In genomic region chr4:184648220-184649025, GRCh38 we compare ENCODE assay signal across 8 cellular contexts. TPM values are rescaled to one million over a fixed set of nuclear protein-coding genes. Genes with fewer than 3 reads are reported as not detected.
DNase-seq lines count a peak whose midpoint lies in the region; ATAC-seq and TF ChIP-seq lines count a peak whose summit lies in the region.

No MANE protein-coding gene starts in this region.

- H3K36me3 ChIP-seq in SK-N-SH (replicated peaks in 1 of 2; ENCODE audit: control insufficient read depth in 1 of 2, insufficient read depth in 2 of 2, low read length in 1 of 2) (peaks cover 12 to 15% of the 10 kb centered on the region in 2 experiments), adrenal gland (replicated peaks in 1 of 2) (no peaks in the 10 kb centered on the region)

- H3K9me3 ChIP-seq in SK-N-SH (no peaks in the 10 kb centered on the region), adrenal gland (replicated peaks in 1 of 3) (no peaks in the 10 kb centered on the region)

- peak overlapping the region; percentile 92 for H3K4me2 ChIP-seq in SK-N-SH

- peaks cover 23% of the 10 kb centered on the region; the same call in 1 of the 2 replicates for H4K20me1 ChIP-seq in SK-N-SH (ENCODE audit: insufficient read depth)

- H3K4me3 ChIP-seq in AG10803 (ENCODE audit: low read length): peak overlapping the region; percentile 83
- H3K4me3 ChIP-seq in SK-N-SH (ENCODE audit: low read depth in 2 of 2, low read length in 1 of 2): peak overlapping the region; percentile 72 to 86
- peak overlapping the region; percentile 44 to 96 (median 91) for H3K4me3 ChIP-seq in adrenal gland

- no peaks in the 10 kb centered on the region for H3K9me2 ChIP-seq in SK-N-SH

- H3K79me2 ChIP-seq in SK-N-SH (ENCODE audit: insufficient read depth): peaks cover 64% of the 10 kb centered on the region

- H3K27ac ChIP-seq in SK-N-SH (ENCODE audit: low read depth in 2 of 2, low read length in 1 of 2) (peak overlapping the region; percentile 91 to 94), adrenal gland (peak overlapping the region; percentile 94 to 99 (median 98))

- H3K4me1 ChIP-seq in SK-N-SH (ENCODE audit: control insufficient read depth in 1 of 2, insufficient read depth in 2 of 2, low read depth in 1 of 2, low read length in 1 of 2) (peaks cover 26 to 27% of the 10 kb centered on the region in 2 experiments; a peak in 3 of 4 replicates), adrenal gland (replicated peaks in 1 of 2) (peaks cover 35 to 45% of the 10 kb centered on the region in 2 donors)

- DNase-seq in AG10803 (ENCODE audit: low read depth): peak; percentile 51
- peak; percentile 62 for DNase-seq in SK-N-SH
- DNase-seq in adrenal gland: peak; percentile 59 to 78 (median 75)
- DNase-seq in left cardiac atrium: peak; percentile 75
- peak; percentile 41 to 92 (median 54) for DNase-seq in posterior cingulate gyrus
- DNase-seq in T1000 (lab: John Stamatoyannopoulos, UW): no peak

- WGBS in SK-N-SH (ENCODE audit: low lambda C conversion rate): 2% methylated on average over 45 of the region's 53 CpGs
- 0 to 1% (median 0%) methylated on average over 18 to 53 of the region's 53 CpGs for WGBS in adrenal gland, 4 donors

- intact Hi-C loops in adrenal gland (cut with DNase I): loop anchor here in 1 of 2 donors (5.0 kb wide), 1 partner anchor 84 kb away; the partner anchor contains the start of gene CENPU
- intact Hi-C loops in left cardiac atrium (cut with DNase I): loop anchor here (5.0 to 10.0 kb wide), 3 partner anchors 111 to 384 kb away; partner anchors contain the start of gene IRF2 (in 1 of the 2)
- intact Hi-C loops in posterior cingulate gyrus (cut with DNase I): loop anchor here (1.0 to 5.0 kb wide), 4 partner anchors 111 to 386 kb away; partner anchors contain the start of gene IRF2

- no peak for TF ChIP-seq EP300 in SK-N-SH (IDR thresholded peaks at IDR 0.05; ENCODE audit: borderline replicate concordance in 1 of 2, low read depth in 1 of 2, low read length in 1 of 2)

- CTCF ChIA-PET in SK-N-SH (lab: Yijun Ruan, JAX): interaction anchor here (0.7 to 3.0 kb wide), 7 partner anchors 76 to 448 kb away, joined by 3 to 16 read pairs (median 4); no protein-coding TSS in a partner anchor

- H3F3A ChIP-seq in SK-N-SH (replicated peaks; ENCODE audit: insufficient read depth): peaks cover 7% of the 10 kb centered on the region

- H3K9ac ChIP-seq in SK-N-SH: peak overlapping the region; percentile 97

- POLR2A ChIA-PET in SK-N-SH (lab: Yijun Ruan, JAX): interaction anchor here (0.6 to 1.3 kb wide), 5 partner anchors 43 to 494 kb away, joined by 3 to 5 read pairs (median 4); partner anchors contain the start of genes CENPU, IRF2 and SLC25A4

- peak in 1 of 2 donors; percentile 11 for TF ChIP-seq POLR2A in adrenal gland (IDR thresholded peaks at IDR 0.05)

- H3K27me3 ChIP-seq in SK-N-SH (ENCODE audit: insufficient read depth) (no peaks in the 10 kb centered on the region), adrenal gland (no peaks in the 10 kb centered on the region)

- no peak for TF ChIP-seq CTCF in AG10803 (conservative IDR thresholded peaks at IDR 0.05; ENCODE audit: low read length)
- TF ChIP-seq CTCF in SK-N-SH (IDR thresholded peaks at IDR 0.05): no peak
- TF ChIP-seq CTCF in adrenal gland (IDR thresholded peaks at IDR 0.05): no peak

- no peak for TF ChIP-seq RAD21 in SK-N-SH (IDR thresholded peaks at IDR 0.05; ENCODE audit: low read length)

- ATAC-seq in GM18909 (IDR thresholded peaks at IDR 0.05; ENCODE audit: poor library complexity, unreplicated experiment) (peak; percentile 28), HG03159 (IDR thresholded peaks at IDR 0.05; ENCODE audit: unreplicated experiment) (peak; percentile 30), left cardiac atrium (peak; percentile 65 to 74)

- H2AFZ ChIP-seq in SK-N-SH (ENCODE audit: low read depth): peak overlapping the region; percentile 72; the same call in 1 of the 2 replicates

TF ChIP-seq in SK-N-SH, 30 proteins besides CTCF, POLR2A, EP300 and RAD21:
- no peak for TF ChIP-seq PBX3 (IDR thresholded peaks at IDR 0.05)
- peak; percentile 18; the same call in 1 of the 2 replicates for TF ChIP-seq GABPA (IDR thresholded peaks at IDR 0.05; ENCODE audit: low read depth)
- 0 out of 2 replicates have a peak, but pooled peaks have one; percentile 4 for TF ChIP-seq YY1 (IDR thresholded peaks at IDR 0.05; ENCODE audit: low read depth)

RNA-seq across cellular contexts. Expression of gene CASP3, which starts 0.8 kb away (rescaled TPM):
- polyA plus RNA-seq in SK-N-SH (2012; rRNA removed): 15.5 and 21.8 TPM in 2 replicates
- polyA plus RNA-seq in SK-N-SH (2012; cell fraction: cytosol; rRNA removed): 24.9 and 30.0 TPM in 2 replicates
- 16.9 and 24.2 TPM in 2 replicates for polyA plus RNA-seq in SK-N-SH (2012; cell fraction: nucleus; rRNA removed)
- total RNA-seq in adrenal gland: 10 to 100 TPM; 11.2 to 25.6 (median 19.4) TPM
- 10 to 100 TPM in 1 of 3 donors, 1 to 10 TPM in 2; 8.5 to 25.3 (median 10.0) TPM for polyA plus RNA-seq in adrenal gland
- 10 to 100 TPM; 10.2 to 12.0 TPM for total RNA-seq in left cardiac atrium

RNA-seq across cellular contexts. Expression of gene PRIMPOL, which starts 1.1 kb away (rescaled TPM):
- polyA plus RNA-seq in SK-N-SH (2012; rRNA removed) (8.0 and 11.9 TPM in 2 replicates), adrenal gland (10 to 100 TPM in 2 of 3 donors, 1 to 10 TPM in 1; 9.6 to 66.2 (median 38.1) TPM)
- polyA plus RNA-seq in SK-N-SH (2012; cell fraction: cytosol; rRNA removed): 10.8 and 18.4 TPM in 2 replicates
- 9.5 and 16.9 TPM in 2 replicates for polyA plus RNA-seq in SK-N-SH (2012; cell fraction: nucleus; rRNA removed)
- total RNA-seq in adrenal gland (10 to 100 TPM in 5 of 8 donors, 1 to 10 TPM in 3; 7.5 to 24.5 (median 12.3) TPM), left cardiac atrium (10 to 100 TPM in 1 of 2 donors, 1 to 10 TPM in 1; 9.8 to 10.2 TPM)
